In the genomic region with DNA sequence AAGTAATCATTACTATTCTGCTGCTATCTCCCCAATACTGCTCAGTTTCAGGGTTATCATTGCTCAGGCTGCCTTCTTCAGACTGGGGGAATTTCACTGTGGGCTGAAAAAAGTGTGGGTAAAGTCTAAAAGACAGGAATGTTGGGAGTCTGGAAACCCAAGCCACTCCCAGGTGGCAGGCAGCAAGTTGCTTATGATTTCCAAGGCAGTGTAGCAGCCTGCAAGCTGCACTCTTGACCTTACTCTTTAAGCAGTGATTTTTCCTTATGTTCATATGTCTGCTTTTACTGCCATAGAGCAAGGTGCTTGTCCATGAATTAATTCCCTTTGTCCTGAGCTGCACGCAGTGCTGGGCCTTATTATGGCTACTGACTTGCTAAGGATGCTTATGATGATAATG, we compare ENCODE assay signal across 27 cellular contexts. TPM values are rescaled to one million over a fixed set of nuclear protein-coding genes. Genes with fewer than 3 reads are reported as not detected.
DNase-seq lines count a peak whose midpoint lies in the region; ATAC-seq and TF ChIP-seq lines count a peak whose summit lies in the region.
"Had no signal": no experiment of that assay in that cellular context is flagged by ENCODE, and none has a peak within 500 bp of the region (broad histone marks: within the 10 kb centered on the region; RNA-seq: fewer than 3 reads in every experiment).

No MANE protein-coding gene starts in this region.

- peak; percentile 15 for DNase-seq in NCI-H748 (lab: John Stamatoyannopoulos, UW; ENCODE audit: unreplicated experiment)
- DNase-seq in NCI-H748 treated with DMSO at 0.1 percent for 48 hours (lab: John Stamatoyannopoulos, UW) = no peak
- peak; percentile 10 for DNase-seq in NCI-H2081 treated with DMSO at 0.1 percent for 48 hours (lab: John Stamatoyannopoulos, UW)
- DNase-seq in endodermal cell = peak; percentile 14
- no peak for DNase-seq in substantia nigra (lab: John Stamatoyannopoulos, UW)
- DNase-seq in aorta = no peak
- DNase-seq in heart right ventricle = no peak
- DNase-seq: activated CD4-positive, alpha-beta T cell treated with anti-CD3 and anti-CD28 coated beads, Interleukin-2, amount 10 ng/mL, durations not matched to agents 24 days and 14 days; activated CD8-positive, alpha-beta memory T cell treated with anti-CD3 and anti-CD28 coated beads, Interleukin-2, amount 10 ng/mL, durations not matched to agents 7 days and 5 days; BE2C; hippocampal formation; NCI-H446 treated with DMSO at 0.1 percent for 48 hours; nephron progenitor cell; pancreas; RPMI8226 had no signal

- H3K4me3 ChIP-seq in endodermal cell (ENCODE audit: low read length) = no peak overlapping the region
- H3K4me3 ChIP-seq in aorta (ENCODE audit: low read length in 2 of 2) = no peak overlapping the region
- no peak overlapping the region for H3K4me3 ChIP-seq in heart right ventricle
- H3K4me3 ChIP-seq: ascending aorta, pancreas, suprapubic skin had no signal

- H3K36me3 ChIP-seq in endodermal cell (ENCODE audit: control insufficient read depth, insufficient read depth, low read length) = no peaks in the 10 kb centered on the region
- no peaks in the 10 kb centered on the region for H3K36me3 ChIP-seq in aorta (ENCODE audit: control insufficient read depth in 1 of 2, insufficient read depth in 2 of 2, low read length in 1 of 2)
- peaks cover 0 to 10% (median 0%) of the 10 kb centered on the region in 9 donors for H3K36me3 ChIP-seq in heart right ventricle
- H3K36me3 ChIP-seq: ascending aorta, BE2C, pancreas, suprapubic skin had no signal

- TF ChIP-seq CTCF in endodermal cell (conservative IDR thresholded peaks at IDR 0.05) (no peak), heart right ventricle (IDR thresholded peaks at IDR 0.05) (no peak)

- intact Hi-C loops in aorta (cut with DNase I) (no loop called here), heart right ventricle (cut with DNase I) (loop anchor here in 3 of 10 donors (5.0 to 10.0 kb wide), 5 partner anchors 57 to 243 kb away; a partner anchor contains a TSS)

- H3K27me3 ChIP-seq in endodermal cell (ENCODE audit: control insufficient read depth, insufficient read depth, low read length, poor library complexity, severe bottlenecking) = peaks cover 7% of the 10 kb centered on the region
- no peaks in the 10 kb centered on the region for H3K27me3 ChIP-seq in aorta (ENCODE audit: control insufficient read depth in 1 of 2, insufficient read depth in 2 of 2, low read length in 1 of 2)
- H3K27me3 ChIP-seq in heart right ventricle = no peaks in the 10 kb centered on the region
- H3K27me3 ChIP-seq: ascending aorta, BE2C, pancreas, suprapubic skin had no signal

- H3K9ac ChIP-seq in endodermal cell (ENCODE audit: extremely low read depth, low read length, poor library complexity, severe bottlenecking) = no peak overlapping the region

- H3K4me1 ChIP-seq in endodermal cell (ENCODE audit: control insufficient read depth, insufficient read depth, low read length) (no peaks in the 10 kb centered on the region), aorta (ENCODE audit: control insufficient read depth in 1 of 2, insufficient read depth in 2 of 2, low read length in 2 of 2) (no peaks in the 10 kb centered on the region), heart right ventricle (peaks cover 6 to 70% (median 36%) of the 10 kb centered on the region in 9 donors)
- H3K4me1 ChIP-seq: ascending aorta, BE2C had no signal

- H3K9me3 ChIP-seq in endodermal cell (ENCODE audit: control insufficient read depth, low read length) = no peaks in the 10 kb centered on the region
- H3K9me3 ChIP-seq in aorta (ENCODE audit: control insufficient read depth, low read length) = no peaks in the 10 kb centered on the region
- H3K9me3 ChIP-seq in heart right ventricle = no peaks in the 10 kb centered on the region
- H3K9me3 ChIP-seq: ascending aorta, BE2C, pancreas, suprapubic skin had no signal

- H3K4me1 Mint-ChIP-seq in endodermal cell = no peaks in the 10 kb centered on the region

- H3K27ac ChIP-seq in endodermal cell (ENCODE audit: low read depth, low read length) (no peak overlapping the region), substantia nigra (ENCODE audit: low read depth, low read length, poor library complexity, severe bottlenecking) (peak overlapping the region; percentile 30), aorta (ENCODE audit: low read depth in 1 of 2, low read length in 2 of 2) (no peak overlapping the region), heart right ventricle (no peak overlapping the region)
- H3K27ac ChIP-seq: ascending aorta, epithelial cell of prostate, pancreas, suprapubic skin had no signal

- WGBS in endodermal cell (ENCODE audit: insufficient coverage in 1 of 2, insufficient read length in 1 of 2), 2 experiments = 90% methylated on average over 1 of the region's 1 CpG
- 84 to 85% methylated on average over 1 of the region's 1 CpG for WGBS in aorta, 2 donors
- 80 to 82% methylated on average over 1 of the region's 1 CpG for WGBS in heart right ventricle, 2 donors

- ATAC-seq in aorta (ENCODE audit: low FRiP score) (no peak), heart right ventricle (no peak), HG02973 (IDR thresholded peaks at IDR 0.05; ENCODE audit: unreplicated experiment) (no peak)
- ATAC-seq: activated CD8-positive, alpha-beta memory T cell treated with anti-CD3 and anti-CD28 coated beads, Interleukin-2, amount 10 ng/mL, durations not matched to agents 7 days and 5 days had no signal

- peaks cover 38% of the 10 kb centered on the region for H3K27me3 Mint-ChIP-seq in endodermal cell (ENCODE audit: insufficient read depth)
- H3K27me3 Mint-ChIP-seq: activated naive CD4-positive, alpha-beta T cell treated with anti-CD3 and anti-CD28 coated beads, Interleukin-2, amount 50 U/mL, for 24 hours had no signal

- no peak overlapping the region for H3K4me3 Mint-ChIP-seq in endodermal cell
- H3K4me3 Mint-ChIP-seq: activated CD4-positive, alpha-beta T cell treated with anti-CD3 and anti-CD28 coated beads, Interleukin-2, amount 10 ng/mL, durations not matched to agents 24 days and 14 days; activated CD8-positive, alpha-beta memory T cell treated with anti-CD3 and anti-CD28 coated beads, Interleukin-2, amount 10 ng/mL, durations not matched to agents 7 days and 5 days; activated naive CD4-positive, alpha-beta T cell treated with anti-CD3 and anti-CD28 coated beads, Interleukin-2, amount 50 U/mL, for 24 hours; nephron progenitor cell; stimulated activated effector memory CD8-positive, alpha-beta T cell treated with anti-CD3 and anti-CD28 coated beads, Interleukin-12 subunit alpha, Interleukin-12 subunit beta, amount 100 ng/mL, for 72 hours had no signal

- no peaks in the 10 kb centered on the region for H3K9me3 Mint-ChIP-seq in endodermal cell
- H3K9me3 Mint-ChIP-seq: activated CD4-positive, alpha-beta T cell treated with anti-CD3 and anti-CD28 coated beads, Interleukin-2, amount 10 ng/mL, durations not matched to agents 24 days and 14 days; activated naive CD4-positive, alpha-beta T cell treated with anti-CD3 and anti-CD28 coated beads, Interleukin-2, amount 50 U/mL, for 24 hours; nephron progenitor cell; stimulated activated effector memory CD8-positive, alpha-beta T cell treated with anti-CD3 and anti-CD28 coated beads, Interleukin-12 subunit alpha, Interleukin-12 subunit beta, amount 100 ng/mL, for 72 hours had no signal

- no peak overlapping the region for H3K27ac Mint-ChIP-seq in endodermal cell
- H3K27ac Mint-ChIP-seq: activated CD4-positive, alpha-beta T cell treated with anti-CD3 and anti-CD28 coated beads, Interleukin-2, amount 10 ng/mL, durations not matched to agents 24 days and 14 days; activated CD8-positive, alpha-beta memory T cell treated with anti-CD3 and anti-CD28 coated beads, Interleukin-2, amount 10 ng/mL, durations not matched to agents 7 days and 5 days; activated naive CD4-positive, alpha-beta T cell treated with anti-CD3 and anti-CD28 coated beads, Interleukin-2, amount 50 U/mL, for 24 hours; nephron progenitor cell; stimulated activated effector memory CD8-positive, alpha-beta T cell treated with anti-CD3 and anti-CD28 coated beads, Interleukin-12 subunit alpha, Interleukin-12 subunit beta, amount 100 ng/mL, for 72 hours had no signal

- H3K36me3 Mint-ChIP-seq in endodermal cell (ENCODE audit: low read depth) = no peaks in the 10 kb centered on the region
- H3K36me3 Mint-ChIP-seq: activated CD8-positive, alpha-beta memory T cell treated with anti-CD3 and anti-CD28 coated beads, Interleukin-2, amount 10 ng/mL, durations not matched to agents 7 days and 5 days; activated naive CD4-positive, alpha-beta T cell treated with anti-CD3 and anti-CD28 coated beads, Interleukin-2, amount 50 U/mL, for 24 hours; stimulated activated effector memory CD8-positive, alpha-beta T cell treated with anti-CD3 and anti-CD28 coated beads, Interleukin-12 subunit alpha, Interleukin-12 subunit beta, amount 100 ng/mL, for 72 hours had no signal

RNA-seq across cellular contexts. Expression of a gene that starts 53.1 kb away (rescaled TPM):
- total RNA-seq in endodermal cell = 10 to 100 TPM; 32.1 to 43.9 TPM
- 128 TPM for polyA plus RNA-seq in endodermal cell (2013, experiment 1 of 2)
- 129 TPM for polyA plus RNA-seq in endodermal cell (2013, experiment 2 of 2)
- total RNA-seq in aorta = 100 to 1,000 TPM in 1 of 2 donors, 10 to 100 TPM in 1; 96.6 to 156 TPM
- polyA plus RNA-seq in aorta = 100 to 1,000 TPM in 1 of 2 donors, 10 to 100 TPM in 1; 82.4 to 118 TPM
- 100 to 1,000 TPM in 5 of 10 donors, 10 to 100 TPM in 5; 96.7 to 136 (median 102) TPM for total RNA-seq in heart right ventricle
- polyA plus RNA-seq in heart right ventricle = 10 to 100 TPM; 81.2 to 95.4 TPM

RNA-seq across cellular contexts. Expression of a gene that starts 56.9 kb away (rescaled TPM):
- total RNA-seq in endodermal cell (not detected), aorta (under 1 TPM; 0.36 to 0.81 TPM), heart right ventricle (under 1 TPM in 1 of 10 donors, not detected in 9; 0.25 TPM)
- not detected for polyA plus RNA-seq in endodermal cell (2013, experiment 1 of 2)
- not detected for polyA plus RNA-seq in endodermal cell (2013, experiment 2 of 2)
- polyA plus RNA-seq in aorta (not detected), heart right ventricle (not detected)
- total RNA-seq: activated CD4-positive, alpha-beta T cell treated with anti-CD3 and anti-CD28 coated beads, Interleukin-2, amount 10 ng/mL, durations not matched to agents 24 days and 14 days; activated CD8-positive, alpha-beta memory T cell treated with anti-CD3 and anti-CD28 coated beads, Interleukin-2, amount 10 ng/mL, durations not matched to agents 7 days and 5 days; ascending aorta; cerebellum; HT1080; liver; mononuclear cell; pancreas; SK-MEL-5; suprapubic skin; urinary bladder had no signal
- polyA plus RNA-seq: liver, urinary bladder had no signal

Comparison
In these comparisons a context has a peak if more than half of its experiments do, and no peak if none do; other contexts are left out.
1. DNase-seq: peak in NCI-H748 (single experiment), NCI-H2081 treated with DMSO at 0.1 percent for 48 hours (single experiment) and endodermal cell (single experiment); none in NCI-H748 treated with DMSO at 0.1 percent for 48 hours (single experiment), substantia nigra (0 of 49), aorta (0 of 2) and heart right ventricle (0 of 2).